Comparison of ENCODE assay signal across 38 cellular contexts in the genomic region with DNA sequence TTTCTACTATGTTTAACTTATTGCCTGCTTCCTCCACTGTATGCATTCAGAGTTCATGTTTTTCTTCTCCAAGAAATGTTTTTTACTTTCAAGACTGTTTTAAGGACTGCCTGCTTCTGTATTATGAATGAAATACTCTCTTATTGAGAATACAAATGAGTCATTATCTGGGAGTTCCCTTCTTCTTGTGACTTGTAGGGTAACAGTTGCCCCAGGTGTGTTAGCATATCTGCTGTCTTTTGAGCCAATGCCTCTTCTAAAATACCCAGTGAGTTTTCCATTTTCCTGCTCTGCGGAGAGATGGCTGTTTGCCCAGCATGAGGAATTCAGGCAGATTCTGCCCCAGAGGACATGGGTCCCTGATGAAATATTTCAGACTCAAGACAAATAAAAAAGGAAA. TPM values are rescaled to one million over a fixed set of nuclear protein-coding genes. Genes with fewer than 3 reads are reported as not detected.
"Had no signal": no experiment of that assay in that cellular context is flagged by ENCODE, and none has a peak within 500 bp of the region (broad histone marks: within the 10 kb centered on the region; RNA-seq: fewer than 3 reads in every experiment).

No MANE protein-coding gene starts in this region.

- H3K36me3 Mint-ChIP-seq: activated CD4-positive, alpha-beta memory T cell treated with anti-CD3 and anti-CD28 coated beads for 36 hours; activated CD8-positive, alpha-beta memory T cell treated with anti-CD3 and anti-CD28 coated beads, Interleukin-2, amount 10 ng/mL, durations not matched to agents 7 days and 5 days; activated naive CD8-positive, alpha-beta T cell treated with anti-CD3 and anti-CD28 coated beads for 36 hours had no signal

- H3K4me2 ChIP-seq: PC-9 had no signal

- DNase-seq: activated B cell treated with CpG ODN at 0.5 μM for 24 hours; activated CD4-positive, alpha-beta memory T cell treated with anti-CD3 and anti-CD28 coated beads for 36 hours; activated CD4-positive, alpha-beta T cell treated with anti-CD3 and anti-CD28 coated beads for 4 hours; activated CD4-positive, alpha-beta T cell treated with anti-CD3 and anti-CD28 coated beads, Interleukin-2, amount 50 U/mL, for 1 hour; activated CD4-positive, CD25-positive, alpha-beta regulatory T cell treated with anti-CD3 and anti-CD28 coated beads, Interleukin-2, amount 50 U/mL, for 72 hours; activated CD8-positive, alpha-beta memory T cell treated with anti-CD3 and anti-CD28 coated beads for 24 hours; activated CD8-positive, alpha-beta memory T cell treated with anti-CD3 and anti-CD28 coated beads, Interleukin-2, amount 10 ng/mL, durations not matched to agents 7 days and 5 days; activated CD8-positive, alpha-beta memory T cell treated with anti-CD3 and anti-CD28 coated beads, Interleukin-2, amount 50 U/mL, for 48 hours; activated effector memory CD4-positive, alpha-beta T cell treated with Interleukin-2 at 50 U/mL for 16 hours; activated naive CD4-positive, alpha-beta T cell treated with anti-CD3 and anti-CD28 coated beads, Interleukin-2, amount 50 U/mL, for 16 hours; activated naive CD8-positive, alpha-beta T cell treated with anti-CD3 and anti-CD28 coated beads for 36 hours; activated T-cell treated with anti-CD3 and anti-CD28 coated beads, Interleukin-2, amount 50 U/mL, for 48 hours; amniotic stem cell; aorta; brain microvascular endothelial cell; Kasumi-1; KG1; MM.1S; MV-4-11; NCI-H1092; NCI-H1436 treated with DMSO at 0.1 percent for 48 hours; NCI-H1694 treated with DMSO at 0.1 percent for 48 hours; NCI-H2029; NCI-H2107; NCI-H2171; NCI-H510A; NCI-H526; NCI-H748 treated with DMSO at 0.1 percent for 48 hours; NK-92 treated with Interleukin-12 subunit alpha and Interleukin-12 subunit beta, amount 100 ng/mL, for 24 hours; PC-9; SIG-M5; SW 1271; T-helper 1 cell; T-helper 2 cell; T-helper 9 cell had no signal

- ATAC-seq: activated CD8-positive, alpha-beta memory T cell treated with anti-CD3 and anti-CD28 coated beads, Interleukin-2, amount 10 ng/mL, durations not matched to agents 7 days and 5 days; Right ventricle myocardium inferior had no signal

- H3K4me3 Mint-ChIP-seq: activated B cell treated with CpG ODN at 0.5 μM for 24 hours; activated CD4-positive, alpha-beta memory T cell treated with anti-CD3 and anti-CD28 coated beads for 36 hours; activated CD8-positive, alpha-beta memory T cell treated with anti-CD3 and anti-CD28 coated beads, Interleukin-2, amount 10 ng/mL, durations not matched to agents 7 days and 5 days; activated naive CD8-positive, alpha-beta T cell treated with anti-CD3 and anti-CD28 coated beads for 36 hours had no signal

- H3K36me3 ChIP-seq: brain microvascular endothelial cell had no signal

- H2AFZ ChIP-seq: PC-9 had no signal

- H3K27me3 ChIP-seq: brain microvascular endothelial cell had no signal

- H3K9me3 Mint-ChIP-seq: activated CD4-positive, alpha-beta memory T cell treated with anti-CD3 and anti-CD28 coated beads for 36 hours had no signal

- H3K27ac Mint-ChIP-seq: activated B cell treated with CpG ODN at 0.5 μM for 24 hours; activated CD4-positive, alpha-beta memory T cell treated with anti-CD3 and anti-CD28 coated beads for 36 hours; activated CD8-positive, alpha-beta memory T cell treated with anti-CD3 and anti-CD28 coated beads, Interleukin-2, amount 10 ng/mL, durations not matched to agents 7 days and 5 days; activated naive CD8-positive, alpha-beta T cell treated with anti-CD3 and anti-CD28 coated beads for 36 hours had no signal

- H3K27ac ChIP-seq: brain microvascular endothelial cell, PC-9, RWPE1, VCaP had no signal

- H3K4me3 ChIP-seq: PC-9 had no signal

RNA-seq across cellular contexts. Expression of gene ST6GALNAC5, which starts 34.1 kb away (rescaled TPM):
- total RNA-seq: activated B cell treated with CpG ODN at 0.5 μM for 24 hours; activated CD4-positive, alpha-beta memory T cell treated with anti-CD3 and anti-CD28 coated beads for 36 hours; activated CD8-positive, alpha-beta memory T cell treated with anti-CD3 and anti-CD28 coated beads, Interleukin-2, amount 10 ng/mL, durations not matched to agents 7 days and 5 days; activated naive CD8-positive, alpha-beta T cell treated with anti-CD3 and anti-CD28 coated beads for 36 hours had no signal
